In genomic region chr14:105168979-105169507, GRCh38 we compare ENCODE assay signal across 8 cellular contexts. TPM values are rescaled to one million over a fixed set of nuclear protein-coding genes. Genes with fewer than 3 reads are reported as not detected.
A peak's percentile ranks its signal among the peaks of the same experiment; 100 is the strongest.
DNase-seq lines count a peak whose midpoint lies in the region; ATAC-seq and TF ChIP-seq lines count a peak whose summit lies in the region.

No MANE protein-coding gene starts in this region.

- CTCF ChIA-PET in AG04450 (lab: Charles Lee) = no interaction called here
- CTCF ChIA-PET in WTC11 (lab: Charles Lee) = interaction anchor here (0.6 to 7.4 kb wide), 26 partner anchors 13 to 1036 kb away, joined by 3 to 107 read pairs (median 4); partner anchors contain the start of genes BRF1, BTBD6, NUDT14 and PACS2

- POLR2A ChIA-PET in AG04450 (lab: Yijun Ruan, JAX) (no interaction called here), WTC11 (lab: Charles Lee) (no interaction called here)

- no peak overlapping the region; the same call in 1 of the 2 replicates for H3K4me3 Mint-ChIP-seq in HFFc6
- H3K4me3 Mint-ChIP-seq in WTC11 = peak overlapping the region; percentile 63

- no peak overlapping the region for H3K4me3 ChIP-seq in AG04450 (ENCODE audit: low read depth, low read length)

- H3K27ac ChIP-seq in AG04450 (ENCODE audit: low read depth, low read length) = no peak overlapping the region

- no peaks in the 10 kb centered on the region for H3K4me1 Mint-ChIP-seq in HFFc6 (ENCODE audit: low read depth)
- no peaks in the 10 kb centered on the region for H3K4me1 Mint-ChIP-seq in WTC11

- H3K27me3 Mint-ChIP-seq in HFFc6 (ENCODE audit: insufficient read depth) (peaks cover 19% of the 10 kb centered on the region), WTC11 (ENCODE audit: low read depth) (peaks cover 15% of the 10 kb centered on the region)

- no peaks in the 10 kb centered on the region; the same call in 1 of the 2 replicates for H3K9me3 ChIP-seq in AG04450 (ENCODE audit: control insufficient read depth, insufficient read depth, low read length)

- no peaks in the 10 kb centered on the region for H3K36me3 Mint-ChIP-seq in HFFc6 (ENCODE audit: low read depth)
- no peaks in the 10 kb centered on the region for H3K36me3 Mint-ChIP-seq in WTC11

- TF ChIP-seq CTCF in AG04450 (IDR thresholded peaks at IDR 0.05; ENCODE audit: low read depth, low read length) (peak; percentile 41), HFFc6 (IDR thresholded peaks at IDR 0.05) (peak; percentile 64), WTC11 (IDR thresholded peaks at IDR 0.05) (peak; percentile 73), omental fat pad (IDR thresholded peaks at IDR 0.05) (no peak)

- DNase-seq in AG04450 (ENCODE audit: low read depth, low spot score) (no peak), HFFc6 (no peak), WTC11 (ENCODE audit: low spot score) (peak; percentile 76), omental fat pad (ENCODE audit: low spot score) (no peak), kidney glomerular epithelial cell (lab: John Stamatoyannopoulos, UW) (no peak), NCI-H774 (lab: John Stamatoyannopoulos, UW) (no peak)
- peak; percentile 28 for DNase-seq in effector CD4-positive, alpha-beta T cell

- no peaks in the 10 kb centered on the region for H3K9me3 Mint-ChIP-seq in HFFc6
- no peaks in the 10 kb centered on the region for H3K9me3 Mint-ChIP-seq in WTC11

- H3K27me3 ChIP-seq in AG04450 (ENCODE audit: control insufficient read depth, insufficient read depth, low read length) = peaks cover 38% of the 10 kb centered on the region

- ATAC-seq in WTC11 (peak; percentile 68), omental fat pad (ENCODE audit: low FRiP score) (peak; percentile 10), GM19395 (IDR thresholded peaks at IDR 0.05; ENCODE audit: unreplicated experiment) (no peak)

- no peak overlapping the region for H3K27ac Mint-ChIP-seq in HFFc6
- H3K27ac Mint-ChIP-seq in WTC11 = no peak overlapping the region

TF ChIP-seq in WTC11, 78 proteins besides CTCF, POLR2A, EP300 and RAD21 (continues in another document):
- TF ChIP-seq ZNF317 (CRISPR knock-in tag; IDR thresholded peaks at IDR 0.05; ENCODE audit: borderline replicate concordance, low read depth) (no peak), FOXP1 (CRISPR knock-in tag; IDR thresholded peaks at IDR 0.05; ENCODE audit: borderline replicate concordance) (0 out of 2 replicates have a peak, but pooled peaks have one; percentile 30), ZNF121 (CRISPR knock-in tag; IDR thresholded peaks at IDR 0.05) (peak; percentile 78; the same call in 1 of the 2 replicates), E2F5 (CRISPR knock-in tag; IDR thresholded peaks at IDR 0.05) (0 out of 2 replicates have a peak, but pooled peaks have one; percentile 28), TP53 (CRISPR knock-in tag; IDR thresholded peaks at IDR 0.05) (no peak), ZNF138 (CRISPR knock-in tag; conservative IDR thresholded peaks at IDR 0.05) (no peak), CREB1 (CRISPR knock-in tag; IDR thresholded peaks at IDR 0.05) (no peak), CREM (CRISPR knock-in tag; IDR thresholded peaks at IDR 0.05) (no peak), ESRRA (CRISPR knock-in tag; IDR thresholded peaks at IDR 0.05; ENCODE audit: borderline replicate concordance) (no peak), MYBL2 (CRISPR knock-in tag; IDR thresholded peaks at IDR 0.05) (no peak), ZNF423 (CRISPR knock-in tag; IDR thresholded peaks at IDR 0.05) (peak; percentile 60; the same call in 1 of the 2 replicates), MXD4 (CRISPR knock-in tag; IDR thresholded peaks at IDR 0.05; ENCODE audit: borderline replicate concordance) (no peak)
- TF ChIP-seq, protein P1, sequence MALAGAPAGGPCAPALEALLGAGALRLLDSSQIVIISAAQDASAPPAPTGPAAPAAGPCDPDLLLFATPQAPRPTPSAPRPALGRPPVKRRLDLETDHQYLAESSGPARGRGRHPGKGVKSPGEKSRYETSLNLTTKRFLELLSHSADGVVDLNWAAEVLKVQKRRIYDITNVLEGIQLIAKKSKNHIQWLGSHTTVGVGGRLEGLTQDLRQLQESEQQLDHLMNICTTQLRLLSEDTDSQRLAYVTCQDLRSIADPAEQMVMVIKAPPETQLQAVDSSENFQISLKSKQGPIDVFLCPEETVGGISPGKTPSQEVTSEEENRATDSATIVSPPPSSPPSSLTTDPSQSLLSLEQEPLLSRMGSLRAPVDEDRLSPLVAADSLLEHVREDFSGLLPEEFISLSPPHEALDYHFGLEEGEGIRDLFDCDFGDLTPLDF (CRISPR knock-in tag; IDR thresholded peaks at IDR 0.05) = no peak
- TF ChIP-seq, protein P2, sequence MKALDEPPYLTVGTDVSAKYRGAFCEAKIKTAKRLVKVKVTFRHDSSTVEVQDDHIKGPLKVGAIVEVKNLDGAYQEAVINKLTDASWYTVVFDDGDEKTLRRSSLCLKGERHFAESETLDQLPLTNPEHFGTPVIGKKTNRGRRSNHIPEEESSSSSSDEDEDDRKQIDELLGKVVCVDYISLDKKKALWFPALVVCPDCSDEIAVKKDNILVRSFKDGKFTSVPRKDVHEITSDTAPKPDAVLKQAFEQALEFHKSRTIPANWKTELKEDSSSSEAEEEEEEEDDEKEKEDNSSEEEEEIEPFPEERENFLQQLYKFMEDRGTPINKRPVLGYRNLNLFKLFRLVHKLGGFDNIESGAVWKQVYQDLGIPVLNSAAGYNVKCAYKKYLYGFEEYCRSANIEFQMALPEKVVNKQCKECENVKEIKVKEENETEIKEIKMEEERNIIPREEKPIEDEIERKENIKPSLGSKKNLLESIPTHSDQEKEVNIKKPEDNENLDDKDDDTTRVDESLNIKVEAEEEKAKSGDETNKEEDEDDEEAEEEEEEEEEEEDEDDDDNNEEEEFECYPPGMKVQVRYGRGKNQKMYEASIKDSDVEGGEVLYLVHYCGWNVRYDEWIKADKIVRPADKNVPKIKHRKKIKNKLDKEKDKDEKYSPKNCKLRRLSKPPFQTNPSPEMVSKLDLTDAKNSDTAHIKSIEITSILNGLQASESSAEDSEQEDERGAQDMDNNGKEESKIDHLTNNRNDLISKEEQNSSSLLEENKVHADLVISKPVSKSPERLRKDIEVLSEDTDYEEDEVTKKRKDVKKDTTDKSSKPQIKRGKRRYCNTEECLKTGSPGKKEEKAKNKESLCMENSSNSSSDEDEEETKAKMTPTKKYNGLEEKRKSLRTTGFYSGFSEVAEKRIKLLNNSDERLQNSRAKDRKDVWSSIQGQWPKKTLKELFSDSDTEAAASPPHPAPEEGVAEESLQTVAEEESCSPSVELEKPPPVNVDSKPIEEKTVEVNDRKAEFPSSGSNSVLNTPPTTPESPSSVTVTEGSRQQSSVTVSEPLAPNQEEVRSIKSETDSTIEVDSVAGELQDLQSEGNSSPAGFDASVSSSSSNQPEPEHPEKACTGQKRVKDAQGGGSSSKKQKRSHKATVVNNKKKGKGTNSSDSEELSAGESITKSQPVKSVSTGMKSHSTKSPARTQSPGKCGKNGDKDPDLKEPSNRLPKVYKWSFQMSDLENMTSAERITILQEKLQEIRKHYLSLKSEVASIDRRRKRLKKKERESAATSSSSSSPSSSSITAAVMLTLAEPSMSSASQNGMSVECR (CRISPR knock-in tag; IDR thresholded peaks at IDR 0.05; ENCODE audit: borderline replicate concordance) = no peak
- TF ChIP-seq, protein P3, sequence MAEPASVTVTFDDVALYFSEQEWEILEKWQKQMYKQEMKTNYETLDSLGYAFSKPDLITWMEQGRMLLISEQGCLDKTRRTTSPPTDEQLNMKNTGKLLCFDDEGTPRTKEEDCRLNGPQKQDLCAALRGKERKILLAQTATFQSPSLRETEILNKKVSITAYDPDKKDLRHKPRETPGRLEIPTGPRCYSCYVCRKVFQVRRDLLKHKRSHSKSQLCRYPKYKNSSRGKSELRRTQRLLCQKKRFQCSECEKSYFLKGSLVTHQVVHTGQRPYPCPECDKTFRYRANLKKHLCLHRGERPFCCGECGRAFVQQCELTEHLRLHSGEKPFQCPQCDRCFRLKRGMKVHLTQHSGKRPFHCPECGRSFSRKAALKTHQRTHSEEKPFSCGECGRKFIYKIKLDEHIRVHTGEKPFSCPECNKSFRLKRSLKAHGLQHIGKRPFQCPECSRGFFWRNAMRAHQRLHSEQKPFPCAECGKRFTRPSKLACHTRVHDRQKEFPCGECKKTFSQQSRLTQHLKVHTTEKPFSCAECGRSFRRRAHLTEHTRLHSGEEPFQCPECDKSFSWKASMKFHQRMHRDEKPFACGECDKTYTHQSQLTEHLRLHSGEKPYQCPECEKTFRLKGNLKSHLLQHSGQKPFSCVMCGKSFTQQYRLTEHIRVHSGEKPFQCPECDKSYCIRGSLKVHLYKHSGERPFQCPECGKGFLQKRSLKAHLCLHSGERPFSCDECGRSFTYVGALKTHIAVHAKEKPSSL (CRISPR knock-in tag; conservative IDR thresholded peaks at IDR 0.05) = no peak

RNA-seq across cellular contexts. Expression of gene JAG2, which starts 0.5 kb away (rescaled TPM):
- 0.17 and 0.22 TPM in 2 replicates for polyA plus RNA-seq in AG04450 (2011; rRNA removed)
- 0.22 and 0.92 TPM in 2 replicates for polyA minus RNA-seq in AG04450 (2011; rRNA and poly(A)+ RNA removed)
- under 1 TPM; 0.23 to 0.76 (median 0.42) TPM for total RNA-seq in HFFc6 (2021; fragmentation: NEBNext Ultra II Directional; extraction: Animal tissue kit (Norgen Biotek cat#: 25700))
- total RNA-seq in WTC11 (2021) (10.6 to 12.2 TPM (median 11.8 TPM) in 3 replicates), omental fat pad (10 to 100 TPM in 1 of 4 donors, 1 to 10 TPM in 3; 4.7 to 21.3 (median 8.3) TPM)

RNA-seq across cellular contexts. Expression of gene NUDT14, which starts 12.1 kb away (rescaled TPM):
- 7.2 and 11.0 TPM in 2 replicates for polyA plus RNA-seq in AG04450 (2011; rRNA removed)
- 4.8 and 5.0 TPM in 2 replicates for polyA minus RNA-seq in AG04450 (2011; rRNA and poly(A)+ RNA removed)
- 10 to 100 TPM in 4 of 6 experiments, 1 to 10 TPM in 2; 9.8 to 13.3 (median 11.0) TPM for total RNA-seq in HFFc6 (2021; fragmentation: NEBNext Ultra II Directional; extraction: Animal tissue kit (Norgen Biotek cat#: 25700))
- total RNA-seq in WTC11 (2021) (35.4 to 56.2 TPM (median 51.3 TPM) in 3 replicates), omental fat pad (10 to 100 TPM; 12.1 to 22.3 (median 16.6) TPM)

Comparison
In these comparisons a context has a peak if more than half of its experiments do, and no peak if none do; other contexts are left out.
1. DNase-seq: peak in WTC11 (single experiment) and effector CD4-positive, alpha-beta T cell (single experiment); none in AG04450 (single experiment), HFFc6 (single experiment), omental fat pad (single experiment), kidney glomerular epithelial cell (single experiment) and NCI-H774 (single experiment).
2. CTCF ChIP-seq: peak in AG04450 (single experiment), HFFc6 (single experiment) and WTC11 (single experiment); none in omental fat pad (0 of 3).